ENCODE assay signal across 19 cellular contexts in the genomic region with DNA sequence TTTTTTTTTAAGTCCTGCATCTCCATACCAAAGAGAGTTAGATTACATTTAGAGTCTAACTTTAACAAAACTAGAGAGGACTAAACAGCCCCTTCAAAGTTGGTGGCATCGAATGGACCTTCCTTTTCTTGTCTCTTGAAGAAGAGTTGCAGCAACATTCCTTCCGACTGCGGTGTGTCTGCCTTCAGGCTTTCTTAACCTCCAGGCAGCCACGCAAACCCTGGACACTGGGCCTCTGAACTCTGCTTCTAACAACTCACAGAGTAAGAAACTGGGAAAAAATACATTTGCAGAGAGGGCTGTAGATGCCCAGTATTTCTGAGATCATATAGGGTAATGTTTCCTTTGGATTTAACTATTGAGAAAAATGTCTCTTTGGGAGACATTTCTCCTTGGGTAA.
"Had no signal": no experiment of that assay in that cellular context is flagged by ENCODE, and none has a peak within 500 bp of the region (broad histone marks: within the 10 kb centered on the region; RNA-seq: fewer than 3 reads in every experiment).

No MANE protein-coding gene starts in this region.

- H3K27ac Mint-ChIP-seq: naive thymus-derived CD8-positive, alpha-beta T cell; stimulated activated naive CD8-positive, alpha-beta T cell treated with anti-CD3 and anti-CD28 coated beads, Interleukin-15, amount 100 ng/mL, for 72 hours had no signal

- H3K36me3 ChIP-seq: colonic mucosa, heart left ventricle, spleen, thoracic aorta, transverse colon had no signal

- H3K27ac ChIP-seq: colonic mucosa, heart left ventricle, parathyroid adenoma, psoas muscle, spleen, thoracic aorta, transverse colon had no signal

- H3K4me1 Mint-ChIP-seq: stimulated activated naive CD8-positive, alpha-beta T cell treated with anti-CD3 and anti-CD28 coated beads, Interleukin-15, amount 100 ng/mL, for 72 hours had no signal

- H3K9me3 ChIP-seq: colonic mucosa, heart left ventricle, mucosa of descending colon, psoas muscle, thoracic aorta, transverse colon had no signal

- H3K4me3 ChIP-seq: colonic mucosa, heart left ventricle, mucosa of descending colon, psoas muscle, spleen, thoracic aorta, transverse colon had no signal

- H3K36me3 Mint-ChIP-seq: naive thymus-derived CD8-positive, alpha-beta T cell; stimulated activated naive B cell treated with anti-CD40 and anti-IgM and Interleukin-4, amounts not matched to agents 10 μg/mL and 1 μg/mL and 100 μg/mL, for 72 hours had no signal

- DNase-seq: colonic mucosa; dermis blood vessel endothelial cell; erythroblast; heart left ventricle; hippocampal formation; mucosa of descending colon; naive thymus-derived CD8-positive, alpha-beta T cell; psoas muscle; retina; spleen; stimulated activated CD4-positive, alpha-beta T cell treated with anti-CD3 and anti-CD28 coated beads, Interleukin-15, amount 100 ng/mL, for 24 hours; stimulated activated CD4-positive, alpha-beta T cell treated with anti-CD3 and anti-CD28 coated beads, Interleukin-1b, Interleukin-23, amount 100 ng/mL, for 48 hours; stimulated activated CD4-positive, alpha-beta T cell treated with anti-CD3 and anti-CD28 coated beads, Interleukin-4, amount 100 ng/mL, for 24 hours; stimulated activated naive B cell treated with anti-CD40 and anti-IgM and Interleukin-4, amounts not matched to agents 10 μg/mL and 1 μg/mL and 100 μg/mL, for 72 hours; stimulated activated naive CD8-positive, alpha-beta T cell treated with anti-CD3 and anti-CD28 coated beads, Interleukin-15, amount 100 ng/mL, for 72 hours; transverse colon had no signal

- H3K4me1 ChIP-seq: colonic mucosa, parathyroid adenoma, psoas muscle, transverse colon had no signal

- H2AFZ ChIP-seq: parathyroid adenoma had no signal

- H3K9me3 Mint-ChIP-seq: stimulated activated naive B cell treated with anti-CD40 and anti-IgM and Interleukin-4, amounts not matched to agents 10 μg/mL and 1 μg/mL and 100 μg/mL, for 72 hours; stimulated activated naive CD8-positive, alpha-beta T cell treated with anti-CD3 and anti-CD28 coated beads, Interleukin-15, amount 100 ng/mL, for 72 hours had no signal

- H3K27me3 ChIP-seq: colonic mucosa, heart left ventricle, spleen, transverse colon had no signal

- H3K9ac ChIP-seq: parathyroid adenoma had no signal

- H3K4me3 Mint-ChIP-seq: naive thymus-derived CD8-positive, alpha-beta T cell; stimulated activated naive B cell treated with anti-CD40 and anti-IgM and Interleukin-4, amounts not matched to agents 10 μg/mL and 1 μg/mL and 100 μg/mL, for 72 hours; stimulated activated naive CD8-positive, alpha-beta T cell treated with anti-CD3 and anti-CD28 coated beads, Interleukin-15, amount 100 ng/mL, for 72 hours had no signal

- ATAC-seq: heart left ventricle; mucosa of descending colon; naive thymus-derived CD8-positive, alpha-beta T cell; psoas muscle; sciatic nerve; stimulated activated naive B cell treated with anti-CD40 and anti-IgM and Interleukin-4, amounts not matched to agents 10 μg/mL and 1 μg/mL and 100 μg/mL, for 72 hours; stimulated activated naive CD8-positive, alpha-beta T cell treated with anti-CD3 and anti-CD28 coated beads, Interleukin-15, amount 100 ng/mL, for 72 hours had no signal

- H3K79me2 ChIP-seq: parathyroid adenoma had no signal
